10 cellular contexts compared by ENCODE assay signal in the genomic region with DNA sequence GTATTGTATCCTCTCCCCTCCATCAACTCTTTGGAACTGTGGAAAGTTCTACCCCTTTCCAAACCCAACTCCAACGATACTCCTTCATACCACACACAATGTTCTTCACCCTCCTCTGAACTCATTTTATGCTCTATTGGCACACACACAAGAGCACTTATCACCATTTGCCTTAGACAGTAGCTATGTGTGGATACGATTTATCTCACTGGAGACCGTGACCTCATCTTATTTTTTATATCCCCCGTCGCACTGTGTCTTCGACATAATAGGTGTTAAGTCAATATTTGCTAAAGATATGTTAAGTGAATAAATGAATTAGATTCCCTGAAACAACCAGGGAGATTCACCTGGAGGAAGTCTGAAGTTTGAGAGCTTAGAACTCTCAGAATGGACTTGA.
DNase-seq lines count a peak whose midpoint lies in the region; ATAC-seq, FAIRE-seq and TF ChIP-seq lines count a peak whose summit lies in the region.
"Had no signal": no experiment of that assay in that cellular context is flagged by ENCODE, and none has a peak within 500 bp of the region (broad histone marks: within the 10 kb centered on the region; RNA-seq: fewer than 3 reads in every experiment).

No MANE protein-coding gene starts in this region.

- TF ChIP-seq EP300 in HepG2 (IDR thresholded peaks at IDR 0.05; ENCODE audit: low read depth in 2 of 2, low read length in 2 of 2): no peak
- no peak for TF ChIP-seq EP300 in HepG2 (CRISPR knock-in tag; IDR thresholded peaks at IDR 0.05; ENCODE audit: borderline replicate concordance)

- no peaks in the 10 kb centered on the region for H3K9me2 ChIP-seq in SU-DHL-6 (replicated peaks; ENCODE audit: insufficient read depth, low read length)

- POLR2A ChIA-PET in HepG2 (lab: Yijun Ruan, JAX): no interaction called here

- ATAC-seq in HepG2: no peak
- no peak for ATAC-seq in right lobe of liver

- no peak overlapping the region for H3K4me2 ChIP-seq in HepG2 (ENCODE audit: low read depth, low read length)
- H3K4me2 ChIP-seq in SU-DHL-6 (ENCODE audit: low read depth, low read length, poor library complexity, severe bottlenecking): peak overlapping the region; percentile 68

- H4K20me1 ChIP-seq in HepG2 (ENCODE audit: insufficient read depth, low read length) (no peaks in the 10 kb centered on the region), SU-DHL-6 (ENCODE audit: low read depth, low read length) (no peaks in the 10 kb centered on the region)

- H3K27me3 ChIP-seq in HepG2 (ENCODE audit: control insufficient read depth in 1 of 2, insufficient read depth in 2 of 2, low read length in 2 of 2) (peaks cover 5 to 18% of the 10 kb centered on the region in 2 experiments; a peak in 3 of 5 replicates), right lobe of liver (no peaks in the 10 kb centered on the region), SU-DHL-6 (ENCODE audit: low read length) (no peaks in the 10 kb centered on the region), HAP-1 (ENCODE audit: low read depth) (no peaks in the 10 kb centered on the region)
- H3K27me3 ChIP-seq: BE2C had no signal

- WGBS in HepG2 (ENCODE audit: low lambda C conversion rate): 47% methylated on average over 6 of the region's 6 CpGs
- 58% methylated on average over 6 of the region's 6 CpGs for WGBS in right lobe of liver (ENCODE audit: insufficient coverage, low coverage, low lambda C conversion rate, missing lambda C conversion rate)

- TF ChIP-seq RAD21 in HepG2 (CRISPR knock-in tag; IDR thresholded peaks at IDR 0.05): no peak

- FAIRE-seq in HepG2 (lab: Jason Lieb, UNC): no peak

- no TSS peak for BruUV-seq in HepG2 (replicated peaks; lab: Mats Ljungman, UMichigan)

- intact Hi-C loops in HepG2 (cut with micrococcal nuclease; ENCODE audit: unreplicated experiment): no loop called here
- intact Hi-C loops in right lobe of liver (cut with DNase I): no loop called here

- CTCF ChIA-PET in HepG2 (lab: Yijun Ruan, JAX; ENCODE audit: low intra/inter-chr PET ratio, low total read pairs): no interaction called here

- no peaks in the 10 kb centered on the region for H3K4me1 ChIP-seq in HepG2 (ENCODE audit: insufficient read depth, low read length)
- H3K4me1 ChIP-seq in right lobe of liver: peaks cover 0 to 16% (median 3%) of the 10 kb centered on the region in 4 donors
- H3K4me1 ChIP-seq in HAP-1: no peaks in the 10 kb centered on the region; the same call in 1 of the 2 replicates

- H3K4me3 ChIP-seq in HepG2 (replicated peaks in 1 of 3; ENCODE audit: insufficient read depth in 1 of 3, low read depth in 2 of 3, low read length in 3 of 3): no peak overlapping the region
- no peak overlapping the region for H3K4me3 ChIP-seq in right lobe of liver
- no peak overlapping the region for H3K4me3 ChIP-seq in SU-DHL-6 (ENCODE audit: insufficient read depth, low read length, poor library complexity, severe bottlenecking)
- H3K4me3 ChIP-seq in HAP-1: no peak overlapping the region
- H3K4me3 ChIP-seq: body of pancreas had no signal

- no peaks in the 10 kb centered on the region for H3K79me2 ChIP-seq in HepG2 (ENCODE audit: insufficient read depth, low read length)
- no peaks in the 10 kb centered on the region for H3K79me2 ChIP-seq in SU-DHL-6 (ENCODE audit: insufficient read depth, low read length)

- in situ Hi-C loops in HepG2 (cut with HindIII; ENCODE audit: extremely low pct_ligation_motif_present, low pct_unique_long_range_greater_than_20kb): no loop called here
- in situ Hi-C loops in HAP-1 (cut with MboI; ENCODE audit: low sequenced_read_pairs): no loop called here

- no peak for TF ChIP-seq CTCF in HepG2 (CRISPR knock-in tag; IDR thresholded peaks at IDR 0.05)
- no peak for TF ChIP-seq CTCF in right lobe of liver (IDR thresholded peaks at IDR 0.05)
- TF ChIP-seq CTCF in SU-DHL-6 (IDR thresholded peaks at IDR 0.05; ENCODE audit: insufficient read depth, low read length, poor library complexity, severe bottlenecking): no peak

- H3K36me3 ChIP-seq in HepG2 (replicated peaks in 1 of 2; ENCODE audit: control insufficient read depth in 1 of 2, insufficient read depth in 2 of 2, low read length in 2 of 2) (no peaks in the 10 kb centered on the region), right lobe of liver (no peaks in the 10 kb centered on the region), SU-DHL-6 (ENCODE audit: low read length) (no peaks in the 10 kb centered on the region), HAP-1 (replicated peaks) (no peaks in the 10 kb centered on the region)
- H3K36me3 ChIP-seq: BE2C had no signal

- H3K27ac ChIP-seq in HepG2 (ENCODE audit: extremely low read length, insufficient read depth, low read length): no peak overlapping the region
- no peak overlapping the region for H3K27ac ChIP-seq in right lobe of liver
- peak overlapping the region; percentile 82 for H3K27ac ChIP-seq in SU-DHL-6 (ENCODE audit: low read depth, low read length)
- H3K27ac ChIP-seq: body of pancreas had no signal

- H3K9ac ChIP-seq in HepG2 (ENCODE audit: insufficient read depth, low read depth, low read length) (no peak overlapping the region), SU-DHL-6 (ENCODE audit: low read length) (no peak overlapping the region)

- peaks cover 29% of the 10 kb centered on the region for H3F3A ChIP-seq in SU-DHL-6 (ENCODE audit: insufficient read depth)

- H3K9me3 ChIP-seq in HepG2 (ENCODE audit: low read length) (no peaks in the 10 kb centered on the region), right lobe of liver (no peaks in the 10 kb centered on the region), SU-DHL-6 (ENCODE audit: insufficient read depth, low read length) (no peaks in the 10 kb centered on the region), HAP-1 (no peaks in the 10 kb centered on the region)
- H3K9me3 ChIP-seq: BE2C, body of pancreas had no signal

- DNase-seq in HepG2 (ENCODE audit: low spot score): no peak
- no peak for DNase-seq in right lobe of liver
- peak; percentile 14 for DNase-seq in medulla oblongata (ENCODE audit: extremely low spot score)
- DNase-seq in stimulated activated CD4-positive, alpha-beta T cell treated with anti-CD3 and anti-CD28 coated beads, Interleukin-2, amount 100 ng/mL, for 48 hours: no peak
- no peak for DNase-seq in stimulated activated CD4-positive, alpha-beta T cell treated with anti-CD3 and anti-CD28 coated beads, Interleukin-12 subunit alpha, Interleukin-12 subunit beta, amount 100 ng/mL, for 4 hours
- DNase-seq in HAP-1 (ENCODE audit: low spot score in 2 of 2): no peak
- DNase-seq: NCI-H510A had no signal

- no peak overlapping the region for H2AFZ ChIP-seq in HepG2 (ENCODE audit: low read length)
- no peak overlapping the region for H2AFZ ChIP-seq in SU-DHL-6 (ENCODE audit: low read depth, low read length, severe bottlenecking)

- no peak for TF ChIP-seq POLR2A in HepG2 (IDR thresholded peaks at IDR 0.05; ENCODE audit: insufficient read depth in 1 of 2, low read depth in 2 of 2, low read length in 2 of 2)
- no peak for TF ChIP-seq POLR2A in right lobe of liver (IDR thresholded peaks at IDR 0.05)

TF ChIP-seq in HepG2, 621 proteins besides CTCF, POLR2A, EP300 and RAD21:
- TF ChIP-seq SOX6 (IDR thresholded peaks at IDR 0.05) (no peak), SOX6 (CRISPR knock-in tag; IDR thresholded peaks at IDR 0.05) (no peak), FOXA1 (IDR thresholded peaks at IDR 0.05) (peak; percentile 53; the same call in 1 of the 2 replicates), FOXA1 (CRISPR knock-in tag; IDR thresholded peaks at IDR 0.05) (no peak)
